18 cellular contexts compared by ENCODE assay signal in the genomic region with DNA sequence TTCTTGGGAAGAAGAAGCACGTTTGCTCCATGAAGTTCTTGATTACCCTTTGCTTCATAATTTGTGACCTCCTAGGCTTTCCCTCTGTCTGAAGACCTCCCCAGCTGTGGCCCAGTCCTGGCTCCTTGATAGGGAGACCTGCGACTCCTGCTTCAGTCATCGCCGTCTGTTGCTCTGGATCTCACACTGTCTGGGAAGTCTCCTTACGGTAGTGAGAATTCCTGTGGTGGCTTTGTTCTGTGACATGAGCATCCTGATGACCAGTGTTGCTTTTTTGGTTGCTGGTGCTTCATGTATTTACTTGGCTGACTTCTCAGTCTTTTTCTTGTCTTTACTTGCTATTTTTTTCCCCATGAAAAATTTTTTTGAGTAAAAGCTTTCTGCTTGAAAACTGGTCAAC. TPM values are rescaled to one million over a fixed set of nuclear protein-coding genes. Genes with fewer than 3 reads are reported as not detected.
DNase-seq lines count a peak whose midpoint lies in the region; ATAC-seq and FAIRE-seq lines count a peak whose summit lies in the region.
"Had no signal": no experiment of that assay in that cellular context is flagged by ENCODE, and none has a peak within 500 bp of the region (broad histone marks: within the 10 kb centered on the region; RNA-seq: fewer than 3 reads in every experiment).

No MANE protein-coding gene starts in this region.

- H3K4me3 Mint-ChIP-seq in activated T-helper 2 cell treated with anti-CD3 and anti-CD28 coated beads, Interferon-gamma antibody, Interleukin-2, Interleukin-4, amounts not matched to agents 10 μg/mL and 5 μg/mL and 100 μg/mL, durations not matched to agents 14 hours and 24 hours and 36 hours (ENCODE audit: low read depth) = no peak overlapping the region
- no peak overlapping the region for H3K4me3 Mint-ChIP-seq in memory B cell

- no peaks in the 10 kb centered on the region for H3K9me3 Mint-ChIP-seq in activated T-helper 2 cell treated with anti-CD3 and anti-CD28 coated beads, Interferon-gamma antibody, Interleukin-2, Interleukin-4, amounts not matched to agents 10 μg/mL and 5 μg/mL and 100 μg/mL, durations not matched to agents 14 hours and 24 hours and 36 hours
- H3K9me3 Mint-ChIP-seq in memory B cell = no peaks in the 10 kb centered on the region

- DNase-seq in AG08395 (ENCODE audit: low spot score) = peak; percentile 15
- DNase-seq in GM18507 (ENCODE audit: extremely low spot score, insufficient read length, low read depth) = no peak
- no peak for DNase-seq in activated T-helper 2 cell treated with anti-CD3 and anti-CD28 coated beads, Interferon-gamma antibody, Interleukin-2, Interleukin-4, amounts not matched to agents 10 μg/mL and 5 μg/mL and 100 μg/mL, durations not matched to agents 14 hours and 24 hours and 36 hours (ENCODE audit: low spot score)
- no peak for DNase-seq in memory B cell (ENCODE audit: low spot score in 2 of 2)
- DNase-seq in amniotic stem cell (lab: John Stamatoyannopoulos, UW) = no peak
- DNase-seq in sciatic nerve (ENCODE audit: low spot score) = no peak
- DNase-seq: DMS79; NCI-H1105 treated with DMSO at 0.1 percent for 48 hours; NCI-H345; OCI-M1; posterior cingulate gyrus; stimulated activated CD4-positive, alpha-beta T cell treated with anti-CD3 and anti-CD28 coated beads, Interleukin-15, amount 100 ng/mL, for 24 hours; thyroid gland; WERI-Rb-1 had no signal

- H3K27ac Mint-ChIP-seq in activated T-helper 2 cell treated with anti-CD3 and anti-CD28 coated beads, Interferon-gamma antibody, Interleukin-2, Interleukin-4, amounts not matched to agents 10 μg/mL and 5 μg/mL and 100 μg/mL, durations not matched to agents 14 hours and 24 hours and 36 hours = peak overlapping the region; percentile 73
- H3K27ac Mint-ChIP-seq in memory B cell = peak overlapping the region; percentile 89

- peak; percentile 31 for FAIRE-seq in GM18507 (lab: Jason Lieb, UNC)
- FAIRE-seq: HepG2, islet of Langerhans had no signal

- peaks cover 24% of the 10 kb centered on the region for H3K4me1 Mint-ChIP-seq in activated T-helper 2 cell treated with anti-CD3 and anti-CD28 coated beads, Interferon-gamma antibody, Interleukin-2, Interleukin-4, amounts not matched to agents 10 μg/mL and 5 μg/mL and 100 μg/mL, durations not matched to agents 14 hours and 24 hours and 36 hours (ENCODE audit: low read depth)
- peaks cover 10% of the 10 kb centered on the region for H3K4me1 Mint-ChIP-seq in memory B cell

- no peaks in the 10 kb centered on the region for H3K27me3 Mint-ChIP-seq in activated T-helper 2 cell treated with anti-CD3 and anti-CD28 coated beads, Interferon-gamma antibody, Interleukin-2, Interleukin-4, amounts not matched to agents 10 μg/mL and 5 μg/mL and 100 μg/mL, durations not matched to agents 14 hours and 24 hours and 36 hours (ENCODE audit: low read depth)
- H3K27me3 Mint-ChIP-seq in memory B cell = no peaks in the 10 kb centered on the region

- H3K36me3 Mint-ChIP-seq in activated T-helper 2 cell treated with anti-CD3 and anti-CD28 coated beads, Interferon-gamma antibody, Interleukin-2, Interleukin-4, amounts not matched to agents 10 μg/mL and 5 μg/mL and 100 μg/mL, durations not matched to agents 14 hours and 24 hours and 36 hours (ENCODE audit: low read depth) = peaks cover 87% of the 10 kb centered on the region
- H3K36me3 Mint-ChIP-seq in memory B cell = peaks cover 47% of the 10 kb centered on the region

- intact Hi-C loops in activated T-helper 2 cell treated with anti-CD3 and anti-CD28 coated beads, Interferon-gamma antibody, Interleukin-2, Interleukin-4, amounts not matched to agents 10 μg/mL and 5 μg/mL and 100 μg/mL, durations not matched to agents 14 hours and 24 hours and 36 hours (cut with micrococcal nuclease) = no loop called here
- intact Hi-C loops in sciatic nerve (cut with DNase I) = no loop called here

- no peak for ATAC-seq in memory B cell (ENCODE audit: low read depth)
- no peak for ATAC-seq in sciatic nerve
- ATAC-seq in GM18858 (IDR thresholded peaks at IDR 0.05; ENCODE audit: unreplicated experiment) = no peak
- no peak for ATAC-seq in HG03469 (IDR thresholded peaks at IDR 0.05; ENCODE audit: unreplicated experiment)
- ATAC-seq: HepG2 had no signal

RNA-seq across cellular contexts. Expression of gene JADE1, which starts 44.2 kb away (rescaled TPM):
- 33.6 and 37.8 TPM in 2 replicates for total RNA-seq in activated T-helper 2 cell treated with anti-CD3 and anti-CD28 coated beads, Interferon-gamma antibody, Interleukin-2, Interleukin-4, amounts not matched to agents 10 μg/mL and 5 μg/mL and 100 μg/mL, durations not matched to agents 14 hours and 24 hours and 36 hours
- total RNA-seq in sciatic nerve = 25.2 TPM
